ENCODE assay signal across 9 cellular contexts in the genomic region with DNA sequence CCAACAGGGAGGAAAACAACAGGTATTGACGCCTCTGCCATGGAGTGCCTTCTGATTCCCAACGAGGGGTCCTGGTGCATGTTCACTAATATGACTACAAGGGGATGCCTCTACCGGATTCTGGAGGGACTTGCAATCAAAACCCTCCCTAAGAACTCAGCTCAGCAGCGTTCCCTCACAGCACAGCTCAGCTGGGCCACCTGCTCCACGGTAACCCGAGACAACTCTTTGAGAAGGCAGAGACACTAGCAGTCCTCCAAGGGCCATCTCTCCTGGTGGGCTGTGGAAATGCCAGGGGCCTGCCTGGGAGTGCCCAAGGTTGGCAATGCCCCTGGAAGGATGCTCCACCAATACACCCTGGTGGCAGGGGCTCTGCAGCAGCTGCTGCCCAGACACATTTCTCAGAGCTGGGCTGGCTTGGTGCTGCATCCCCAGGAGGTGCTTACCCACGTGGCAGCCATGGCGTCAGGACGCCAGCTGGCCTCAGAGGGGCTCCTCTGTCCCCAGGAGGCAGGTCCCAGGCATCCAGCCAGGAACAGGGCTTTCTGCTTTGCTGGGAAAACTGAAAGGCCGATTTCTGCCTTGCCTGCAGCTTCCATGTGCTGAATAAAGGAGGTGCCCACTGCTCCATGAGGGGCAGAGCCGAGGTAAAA. TPM values are rescaled to one million over a fixed set of nuclear protein-coding genes. Genes with fewer than 3 reads are reported as not detected.
DNase-seq lines count a peak whose midpoint lies in the region; ATAC-seq, FAIRE-seq and TF ChIP-seq lines count a peak whose summit lies in the region.
"Had no signal": no experiment of that assay in that cellular context is flagged by ENCODE, and none has a peak within 500 bp of the region (broad histone marks: within the 10 kb centered on the region; RNA-seq: fewer than 3 reads in every experiment).

No MANE protein-coding gene starts in this region.

- H3K27ac ChIP-seq in A673 (ENCODE audit: low read depth, low read length, poor library complexity, severe bottlenecking) (peak overlapping the region; percentile 74), ascending aorta (peak overlapping the region; percentile 36 to 41)

- TF ChIP-seq CTCF in A673 (conservative IDR thresholded peaks at IDR 0.05; ENCODE audit: low read depth, low read length) = no peak
- TF ChIP-seq CTCF in ascending aorta (IDR thresholded peaks at IDR 0.05) = no peak

- POLR2A ChIA-PET in A673 (lab: Charles Lee; ENCODE audit: low non-redundant PET) = interaction anchor here (0.6 kb wide), 1 partner anchor 12 kb away, joined by 5 read pairs; no protein-coding TSS in a partner anchor

- ATAC-seq in GM21528 (IDR thresholded peaks at IDR 0.05; ENCODE audit: low FRiP score, unreplicated experiment) = no peak

- H3K9me3 ChIP-seq in A673 (ENCODE audit: low read depth, low read length, poor library complexity, severe bottlenecking) (no peaks in the 10 kb centered on the region), ascending aorta (no peaks in the 10 kb centered on the region)
- H3K9me3 ChIP-seq: gastroesophageal sphincter had no signal

- H3K27ac Mint-ChIP-seq in activated T-helper 1 cell treated with anti-CD3 and anti-CD28 coated beads, Interleukin-12 subunit alpha, Interleukin-12 subunit beta, Interleukin-2, Interleukin-4 antibody, amounts not matched to agents 30 ng/mL and 10 ng/mL and 1 ng/mL, durations not matched to agents 14 hours and 24 hours and 36 hours = no peak overlapping the region

- H3K4me1 ChIP-seq in A673 (ENCODE audit: insufficient read depth, low read length, poor library complexity, severe bottlenecking) (peaks cover 27% of the 10 kb centered on the region), ascending aorta (peaks cover 7 to 8% of the 10 kb centered on the region in 2 donors)

- no peaks in the 10 kb centered on the region for H3K9me3 Mint-ChIP-seq in activated T-helper 1 cell treated with anti-CD3 and anti-CD28 coated beads, Interleukin-12 subunit alpha, Interleukin-12 subunit beta, Interleukin-2, Interleukin-4 antibody, amounts not matched to agents 30 ng/mL and 10 ng/mL and 1 ng/mL, durations not matched to agents 14 hours and 24 hours and 36 hours

- CTCF ChIA-PET in A673 (lab: Charles Lee) = no interaction called here

- no peaks in the 10 kb centered on the region for H3K4me1 Mint-ChIP-seq in activated T-helper 1 cell treated with anti-CD3 and anti-CD28 coated beads, Interleukin-12 subunit alpha, Interleukin-12 subunit beta, Interleukin-2, Interleukin-4 antibody, amounts not matched to agents 30 ng/mL and 10 ng/mL and 1 ng/mL, durations not matched to agents 14 hours and 24 hours and 36 hours (ENCODE audit: low read depth)

- no peaks in the 10 kb centered on the region for H3K36me3 ChIP-seq in A673 (ENCODE audit: insufficient read depth, low read length, poor library complexity, severe bottlenecking)
- H3K36me3 ChIP-seq in ascending aorta = peaks cover 0 to 3% of the 10 kb centered on the region in 2 donors

- H3K4me3 Mint-ChIP-seq in activated T-helper 1 cell treated with anti-CD3 and anti-CD28 coated beads, Interleukin-12 subunit alpha, Interleukin-12 subunit beta, Interleukin-2, Interleukin-4 antibody, amounts not matched to agents 30 ng/mL and 10 ng/mL and 1 ng/mL, durations not matched to agents 14 hours and 24 hours and 36 hours = no peak overlapping the region

- H3K27me3 ChIP-seq in A673 (replicated peaks; ENCODE audit: insufficient read depth, low read depth, low read length, poor library complexity) = no peaks in the 10 kb centered on the region
- H3K27me3 ChIP-seq in ascending aorta = no peaks in the 10 kb centered on the region
- H3K27me3 ChIP-seq: gastroesophageal sphincter had no signal

- DNase-seq in A673 (ENCODE audit: low spot score) (peak; percentile 81), NCI-H1694 (lab: John Stamatoyannopoulos, UW) (peak; percentile 89), ascending aorta (ENCODE audit: low spot score in 2 of 2) (no peak), medulla oblongata (ENCODE audit: extremely low spot score) (peak; percentile 92), AML-193 (lab: John Stamatoyannopoulos, UW) (no peak), HTR-8/SVneo (ENCODE audit: insufficient read length, low spot score) (no peak)
- no peak for DNase-seq in activated T-helper 1 cell treated with anti-CD3 and anti-CD28 coated beads, Interleukin-12 subunit alpha, Interleukin-12 subunit beta, Interleukin-2, Interleukin-4 antibody, amounts not matched to agents 30 ng/mL and 10 ng/mL and 1 ng/mL, durations not matched to agents 14 hours and 24 hours and 36 hours (ENCODE audit: low spot score)

- H3K36me3 Mint-ChIP-seq in activated T-helper 1 cell treated with anti-CD3 and anti-CD28 coated beads, Interleukin-12 subunit alpha, Interleukin-12 subunit beta, Interleukin-2, Interleukin-4 antibody, amounts not matched to agents 30 ng/mL and 10 ng/mL and 1 ng/mL, durations not matched to agents 14 hours and 24 hours and 36 hours (ENCODE audit: low read depth) = peaks cover 3% of the 10 kb centered on the region

- no peak for FAIRE-seq in HTR-8/SVneo (lab: Jason Lieb, UNC)

- H3K4me3 ChIP-seq in A673 (ENCODE audit: low read depth, low read length, poor library complexity, severe bottlenecking) = no peak overlapping the region
- H3K4me3 ChIP-seq in ascending aorta = no peak overlapping the region
- H3K4me3 ChIP-seq: gastroesophageal sphincter had no signal

- no TSS peak for BruUV-seq in A673 (replicated peaks; lab: Mats Ljungman, UMichigan)

- H3K27me3 Mint-ChIP-seq in activated T-helper 1 cell treated with anti-CD3 and anti-CD28 coated beads, Interleukin-12 subunit alpha, Interleukin-12 subunit beta, Interleukin-2, Interleukin-4 antibody, amounts not matched to agents 30 ng/mL and 10 ng/mL and 1 ng/mL, durations not matched to agents 14 hours and 24 hours and 36 hours (ENCODE audit: insufficient read depth) = peaks cover 2% of the 10 kb centered on the region

- intact Hi-C loops in A673 (cut with micrococcal nuclease; ENCODE audit: unreplicated experiment) (no loop called here), ascending aorta (cut with DNase I) (no loop called here)
- intact Hi-C loops in activated T-helper 1 cell treated with anti-CD3 and anti-CD28 coated beads, Interleukin-12 subunit alpha, Interleukin-12 subunit beta, Interleukin-2, Interleukin-4 antibody, amounts not matched to agents 30 ng/mL and 10 ng/mL and 1 ng/mL, durations not matched to agents 14 hours and 24 hours and 36 hours (cut with micrococcal nuclease) = no loop called here

RNA-seq across cellular contexts. Expression of gene CDIP1, which starts 16.5 kb away (rescaled TPM):
- total RNA-seq in A673 (2021) = 12.8 and 14.4 TPM in 2 replicates
- total RNA-seq in ascending aorta = 36.9 TPM
- total RNA-seq in activated T-helper 1 cell treated with anti-CD3 and anti-CD28 coated beads, Interleukin-12 subunit alpha, Interleukin-12 subunit beta, Interleukin-2, Interleukin-4 antibody, amounts not matched to agents 30 ng/mL and 10 ng/mL and 1 ng/mL, durations not matched to agents 14 hours and 24 hours and 36 hours = 61.6 and 62.7 TPM in 2 replicates

RNA-seq across cellular contexts. Expression of gene C16orf96, which starts 34.0 kb away (rescaled TPM):
- total RNA-seq in A673 (2021) = not detected in 2 replicates
- not detected for total RNA-seq in ascending aorta
- total RNA-seq in activated T-helper 1 cell treated with anti-CD3 and anti-CD28 coated beads, Interleukin-12 subunit alpha, Interleukin-12 subunit beta, Interleukin-2, Interleukin-4 antibody, amounts not matched to agents 30 ng/mL and 10 ng/mL and 1 ng/mL, durations not matched to agents 14 hours and 24 hours and 36 hours = 0.17 TPM in 1 of 2 replicates, not detected in the other

RNA-seq across cellular contexts. Expression of gene HMOX2, which starts 45.9 kb away (rescaled TPM):
- 59.4 and 63.0 TPM in 2 replicates for total RNA-seq in A673 (2021)
- total RNA-seq in ascending aorta = 36.7 TPM
- total RNA-seq in activated T-helper 1 cell treated with anti-CD3 and anti-CD28 coated beads, Interleukin-12 subunit alpha, Interleukin-12 subunit beta, Interleukin-2, Interleukin-4 antibody, amounts not matched to agents 30 ng/mL and 10 ng/mL and 1 ng/mL, durations not matched to agents 14 hours and 24 hours and 36 hours = 64.7 and 68.4 TPM in 2 replicates

RNA-seq across cellular contexts. Expression of gene NMRAL1, which starts 47.7 kb away (rescaled TPM):
- total RNA-seq in A673 (2021) (85.8 and 98.8 TPM in 2 replicates), ascending aorta (48.6 TPM)
- 21.7 and 25.0 TPM in 2 replicates for total RNA-seq in activated T-helper 1 cell treated with anti-CD3 and anti-CD28 coated beads, Interleukin-12 subunit alpha, Interleukin-12 subunit beta, Interleukin-2, Interleukin-4 antibody, amounts not matched to agents 30 ng/mL and 10 ng/mL and 1 ng/mL, durations not matched to agents 14 hours and 24 hours and 36 hours

Comparison
In these comparisons a context has a peak if more than half of its experiments do, and no peak if none do; other contexts are left out.
1. DNase-seq: peak in A673 (single experiment), NCI-H1694 (single experiment) and medulla oblongata (single experiment); none in ascending aorta (0 of 2), AML-193 (0 of 2), activated T-helper 1 cell treated with anti-CD3 and anti-CD28 coated beads, Interleukin-12 subunit alpha, Interleukin-12 subunit beta, Interleukin-2, Interleukin-4 antibody, amounts not matched to agents 30 ng/mL and 10 ng/mL and 1 ng/mL, durations not matched to agents 14 hours and 24 hours and 36 hours (single experiment) and HTR-8/SVneo (single experiment).